ENCODE assay signal across 8 cellular contexts in genomic region chr1:235161685-235162327, GRCh38. TPM values are rescaled to one million over a fixed set of nuclear protein-coding genes. Genes with fewer than 3 reads are reported as not detected.
A peak's percentile ranks its signal among the peaks of the same experiment; 100 is the strongest.
DNase-seq lines count a peak whose midpoint lies in the region; ATAC-seq, FAIRE-seq and TF ChIP-seq lines count a peak whose summit lies in the region.

No MANE protein-coding gene starts in this region.

- CTCF ChIA-PET in activated CD4-positive, alpha-beta T cell treated with anti-CD3 and anti-CD28 coated beads, Interleukin-2, amount 10 ng/mL, durations not matched to agents 7 days and 5 days (lab: Charles Lee): interaction anchor here (0.9 to 1.0 kb wide), 2 partner anchors 245 to 343 kb away, joined by 3 read pairs; no protein-coding TSS in a partner anchor

- H3K36me3 ChIP-seq in kidney (ENCODE audit: control insufficient read depth in 1 of 2, insufficient read depth in 2 of 2, low read length in 2 of 2) (peaks cover 5 to 16% of the 10 kb centered on the region in 2 donors), thymus (ENCODE audit: control insufficient read depth, insufficient read depth) (peaks cover 14% of the 10 kb centered on the region)

- peaks cover 7 to 11% of the 10 kb centered on the region in 2 donors for H3K4me1 ChIP-seq in kidney (ENCODE audit: control insufficient read depth in 1 of 2, insufficient read depth in 1 of 2, low read depth in 1 of 2, low read length in 2 of 2)
- H3K4me1 ChIP-seq in thymus (ENCODE audit: control insufficient read depth, insufficient read depth, low read length): peaks cover 12% of the 10 kb centered on the region

- H3K9ac ChIP-seq in kidney (ENCODE audit: low read length in 2 of 2): peak overlapping the region; percentile 91 to 98

- H3K27ac ChIP-seq in kidney (ENCODE audit: low read depth in 2 of 2, low read length in 2 of 2): peak overlapping the region; percentile 83 to 87
- H3K27ac ChIP-seq in thymus (ENCODE audit: low read depth): peak overlapping the region; percentile 99

- peak overlapping the region; percentile 95 to 96 for H3K4me3 ChIP-seq in kidney (ENCODE audit: low read length in 2 of 2)
- H3K4me3 ChIP-seq in thymus (ENCODE audit: low read length): peak overlapping the region; percentile 96

- POLR2A ChIA-PET in activated CD4-positive, alpha-beta T cell treated with anti-CD3 and anti-CD28 coated beads, Interleukin-2, amount 10 ng/mL, durations not matched to agents 7 days and 5 days (lab: Charles Lee): interaction anchor here (0.6 kb wide), 2 partner anchors 71 to 84 kb away, joined by 3 to 4 read pairs; no protein-coding TSS in a partner anchor

- peaks cover 1% of the 10 kb centered on the region for H3K9me3 Mint-ChIP-seq in activated CD4-positive, alpha-beta T cell treated with anti-CD3 and anti-CD28 coated beads, Interleukin-2, amount 10 ng/mL, durations not matched to agents 7 days and 5 days
- peaks cover 3% of the 10 kb centered on the region for H3K9me3 Mint-ChIP-seq in activated naive CD8-positive, alpha-beta T cell treated with anti-CD3 and anti-CD28 coated beads for 36 hours

- no peak for FAIRE-seq in kidney (lab: Jason Lieb, UNC)

- no peak for DNase-seq in activated CD4-positive, alpha-beta T cell treated with anti-CD3 and anti-CD28 coated beads, Interleukin-2, amount 10 ng/mL, durations not matched to agents 7 days and 5 days
- no peak for DNase-seq in activated CD4-positive, alpha-beta T cell treated with anti-CD3 and anti-CD28 coated beads, Interleukin-2, amount 50 U/mL, for 48 hours
- no peak for DNase-seq in activated naive CD8-positive, alpha-beta T cell treated with anti-CD3 and anti-CD28 coated beads for 36 hours
- DNase-seq in kidney (no peak), kidney tubule cell (ENCODE audit: low spot score) (no peak), kidney glomerular epithelial cell (lab: John Stamatoyannopoulos, UW) (no peak)

- H3K36me3 Mint-ChIP-seq in activated CD4-positive, alpha-beta T cell treated with anti-CD3 and anti-CD28 coated beads, Interleukin-2, amount 10 ng/mL, durations not matched to agents 7 days and 5 days (ENCODE audit: low read depth): peaks cover 24% of the 10 kb centered on the region
- peaks cover 23% of the 10 kb centered on the region for H3K36me3 Mint-ChIP-seq in activated naive CD8-positive, alpha-beta T cell treated with anti-CD3 and anti-CD28 coated beads for 36 hours

- H3K4me3 Mint-ChIP-seq in activated CD4-positive, alpha-beta T cell treated with anti-CD3 and anti-CD28 coated beads, Interleukin-2, amount 10 ng/mL, durations not matched to agents 7 days and 5 days: peak overlapping the region; percentile 93
- peak overlapping the region; percentile 99 for H3K4me3 Mint-ChIP-seq in activated naive CD8-positive, alpha-beta T cell treated with anti-CD3 and anti-CD28 coated beads for 36 hours

- H3K27ac Mint-ChIP-seq in activated CD4-positive, alpha-beta T cell treated with anti-CD3 and anti-CD28 coated beads, Interleukin-2, amount 10 ng/mL, durations not matched to agents 7 days and 5 days: peak overlapping the region; percentile 96
- peak overlapping the region; percentile 99 for H3K27ac Mint-ChIP-seq in activated naive CD8-positive, alpha-beta T cell treated with anti-CD3 and anti-CD28 coated beads for 36 hours

- peaks cover 26% of the 10 kb centered on the region for H3K4me1 Mint-ChIP-seq in activated CD4-positive, alpha-beta T cell treated with anti-CD3 and anti-CD28 coated beads, Interleukin-2, amount 10 ng/mL, durations not matched to agents 7 days and 5 days
- peaks cover 10% of the 10 kb centered on the region for H3K4me1 Mint-ChIP-seq in activated naive CD8-positive, alpha-beta T cell treated with anti-CD3 and anti-CD28 coated beads for 36 hours

- no peak for TF ChIP-seq CTCF in kidney (IDR thresholded peaks at IDR 0.05; ENCODE audit: borderline replicate concordance, extremely low read depth, insufficient read depth)

- no peaks in the 10 kb centered on the region for H3K27me3 ChIP-seq in thymus (ENCODE audit: control insufficient read depth, insufficient read depth)

- ATAC-seq in HG03354 (IDR thresholded peaks at IDR 0.05; ENCODE audit: poor library complexity, severe bottlenecking, unreplicated experiment): no peak

- H3K27me3 Mint-ChIP-seq in activated CD4-positive, alpha-beta T cell treated with anti-CD3 and anti-CD28 coated beads, Interleukin-2, amount 10 ng/mL, durations not matched to agents 7 days and 5 days: no peaks in the 10 kb centered on the region
- H3K27me3 Mint-ChIP-seq in activated naive CD8-positive, alpha-beta T cell treated with anti-CD3 and anti-CD28 coated beads for 36 hours: no peaks in the 10 kb centered on the region

- WGBS in thymus: 71% methylated on average over 21 of the region's 21 CpGs

- intact Hi-C loops in kidney (cut with DNase I): no loop called here

- H3K9me3 ChIP-seq in kidney (ENCODE audit: control insufficient read depth in 1 of 2, low read length in 2 of 2) (no peaks in the 10 kb centered on the region), thymus (ENCODE audit: control insufficient read depth) (no peaks in the 10 kb centered on the region)

RNA-seq across cellular contexts. Expression of gene RBM34, which starts 0.8 kb away (rescaled TPM):
- 100 to 1,000 TPM; 112 to 116 TPM for total RNA-seq in activated CD4-positive, alpha-beta T cell treated with anti-CD3 and anti-CD28 coated beads, Interleukin-2, amount 10 ng/mL, durations not matched to agents 7 days and 5 days
- 100 to 1,000 TPM; 143 to 156 TPM for total RNA-seq in activated naive CD8-positive, alpha-beta T cell treated with anti-CD3 and anti-CD28 coated beads for 36 hours
- 65.8 TPM for total RNA-seq in kidney
- polyA plus RNA-seq in kidney (ENCODE audit: insufficient read depth, low read depth, low replicate concordance) (68.9 TPM), thymus (168 TPM)

RNA-seq across cellular contexts. Expression of gene TOMM20, which starts 33.2 kb away (rescaled TPM):
- total RNA-seq in activated CD4-positive, alpha-beta T cell treated with anti-CD3 and anti-CD28 coated beads, Interleukin-2, amount 10 ng/mL, durations not matched to agents 7 days and 5 days: 10 to 100 TPM; 52.5 to 71.5 TPM
- total RNA-seq in activated naive CD8-positive, alpha-beta T cell treated with anti-CD3 and anti-CD28 coated beads for 36 hours: 100 to 1,000 TPM; 131 to 150 TPM
- total RNA-seq in kidney: 102 TPM
- polyA plus RNA-seq in kidney (ENCODE audit: insufficient read depth, low read depth, low replicate concordance) (96.4 TPM), thymus (76.8 TPM)
